16 cellular contexts compared by ENCODE assay signal in the genomic region with DNA sequence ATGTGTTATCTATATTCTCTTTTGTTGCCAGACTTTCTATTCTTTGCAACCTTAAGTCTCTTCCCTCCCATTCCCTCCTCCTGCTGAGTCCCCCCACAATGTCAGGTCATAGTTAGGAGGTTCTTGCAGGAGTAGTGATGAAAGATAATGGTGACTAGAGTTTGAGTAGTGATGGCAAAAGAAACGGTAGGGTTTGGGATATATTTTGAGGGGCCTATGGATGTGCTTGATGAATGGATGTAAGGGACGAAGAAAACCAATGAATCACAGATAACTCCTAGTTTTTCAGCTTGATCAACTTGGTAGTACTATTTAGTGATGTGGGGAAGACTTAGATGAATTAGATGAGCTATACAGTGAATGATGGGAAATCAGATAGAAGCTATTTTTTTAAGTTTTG. TPM values are rescaled to one million over a fixed set of nuclear protein-coding genes. Genes with fewer than 3 reads are reported as not detected.
A peak's percentile ranks its signal among the peaks of the same experiment; 100 is the strongest.
DNase-seq lines count a peak whose midpoint lies in the region; ATAC-seq, FAIRE-seq and TF ChIP-seq lines count a peak whose summit lies in the region.
"Had no signal": no experiment of that assay in that cellular context is flagged by ENCODE, and none has a peak within 500 bp of the region (broad histone marks: within the 10 kb centered on the region; RNA-seq: fewer than 3 reads in every experiment).

No MANE protein-coding gene starts in this region.

- H3K4me3 ChIP-seq in astrocyte (ENCODE audit: insufficient read depth, low read depth, low read length), result no peak overlapping the region
- H3K4me3 ChIP-seq: HAP-1, Peyer's patch had no signal

- H3K27me3 Mint-ChIP-seq in activated naive CD4-positive, alpha-beta T cell treated with anti-CD3 and anti-CD28 coated beads, Interleukin-2, amount 50 U/mL, for 24 hours, result no peaks in the 10 kb centered on the region
- no peaks in the 10 kb centered on the region for H3K27me3 Mint-ChIP-seq in astrocyte (ENCODE audit: low read depth, unreplicated experiment)
- no peaks in the 10 kb centered on the region for H3K27me3 Mint-ChIP-seq in stimulated activated memory B cell treated with anti-CD40 and anti-IgM and Interleukin-4, amounts not matched to agents 10 μg/mL and 1 μg/mL and 100 μg/mL, for 72 hours
- no peaks in the 10 kb centered on the region for H3K27me3 Mint-ChIP-seq in activated T-helper 1 cell treated with anti-CD3 and anti-CD28 coated beads, Interleukin-12 subunit alpha, Interleukin-12 subunit beta, Interleukin-2, Interleukin-4 antibody, amounts not matched to agents 30 ng/mL and 10 ng/mL and 1 ng/mL, durations not matched to agents 14 hours and 24 hours and 36 hours (ENCODE audit: insufficient read depth)

- no peaks in the 10 kb centered on the region for H3K9me3 ChIP-seq in astrocyte (ENCODE audit: insufficient read depth, low read depth, low read length)
- H3K9me3 ChIP-seq: HAP-1, Peyer's patch had no signal

- H2AFZ ChIP-seq in astrocyte (ENCODE audit: low read depth, low read length), result no peak overlapping the region

- H3K27me3 ChIP-seq in astrocyte (ENCODE audit: insufficient read depth, low read length), result no peaks in the 10 kb centered on the region
- H3K27me3 ChIP-seq: Peyer's patch had no signal

- no peak overlapping the region for H3K9ac ChIP-seq in astrocyte (ENCODE audit: low read length)

- peaks cover 27% of the 10 kb centered on the region for H4K20me1 ChIP-seq in astrocyte (ENCODE audit: insufficient read depth, low read length)

- H3K4me3 Mint-ChIP-seq in activated naive CD4-positive, alpha-beta T cell treated with anti-CD3 and anti-CD28 coated beads, Interleukin-2, amount 50 U/mL, for 24 hours, result peak overlapping the region; percentile 0
- no peak overlapping the region for H3K4me3 Mint-ChIP-seq in astrocyte (ENCODE audit: unreplicated experiment)
- no peak overlapping the region for H3K4me3 Mint-ChIP-seq in stimulated activated memory B cell treated with anti-CD40 and anti-IgM and Interleukin-4, amounts not matched to agents 10 μg/mL and 1 μg/mL and 100 μg/mL, for 72 hours
- no peak overlapping the region for H3K4me3 Mint-ChIP-seq in activated T-helper 1 cell treated with anti-CD3 and anti-CD28 coated beads, Interleukin-12 subunit alpha, Interleukin-12 subunit beta, Interleukin-2, Interleukin-4 antibody, amounts not matched to agents 30 ng/mL and 10 ng/mL and 1 ng/mL, durations not matched to agents 14 hours and 24 hours and 36 hours

- peaks cover 80% of the 10 kb centered on the region for H3K79me2 ChIP-seq in astrocyte (ENCODE audit: insufficient read depth, low read length)

- peaks cover 85% of the 10 kb centered on the region for H3K4me1 Mint-ChIP-seq in activated naive CD4-positive, alpha-beta T cell treated with anti-CD3 and anti-CD28 coated beads, Interleukin-2, amount 50 U/mL, for 24 hours
- peaks cover 30% of the 10 kb centered on the region for H3K4me1 Mint-ChIP-seq in astrocyte (ENCODE audit: low read depth, unreplicated experiment)
- peaks cover 70% of the 10 kb centered on the region for H3K4me1 Mint-ChIP-seq in stimulated activated memory B cell treated with anti-CD40 and anti-IgM and Interleukin-4, amounts not matched to agents 10 μg/mL and 1 μg/mL and 100 μg/mL, for 72 hours
- peaks cover 66% of the 10 kb centered on the region for H3K4me1 Mint-ChIP-seq in activated T-helper 1 cell treated with anti-CD3 and anti-CD28 coated beads, Interleukin-12 subunit alpha, Interleukin-12 subunit beta, Interleukin-2, Interleukin-4 antibody, amounts not matched to agents 30 ng/mL and 10 ng/mL and 1 ng/mL, durations not matched to agents 14 hours and 24 hours and 36 hours (ENCODE audit: low read depth)

- H3K36me3 Mint-ChIP-seq in activated naive CD4-positive, alpha-beta T cell treated with anti-CD3 and anti-CD28 coated beads, Interleukin-2, amount 50 U/mL, for 24 hours, result peaks cover 3% of the 10 kb centered on the region
- peaks cover 0 to 11% of the 10 kb centered on the region in 2 donors for H3K36me3 Mint-ChIP-seq in activated naive CD4-positive, alpha-beta T cell treated with anti-CD3 and anti-CD28 coated beads, Interleukin-2, amount 50 U/mL, for 72 hours
- peaks cover 2% of the 10 kb centered on the region for H3K36me3 Mint-ChIP-seq in astrocyte (ENCODE audit: low read depth, unreplicated experiment)
- peaks cover 13% of the 10 kb centered on the region for H3K36me3 Mint-ChIP-seq in stimulated activated memory B cell treated with anti-CD40 and anti-IgM and Interleukin-4, amounts not matched to agents 10 μg/mL and 1 μg/mL and 100 μg/mL, for 72 hours
- H3K36me3 Mint-ChIP-seq in activated T-helper 1 cell treated with anti-CD3 and anti-CD28 coated beads, Interleukin-12 subunit alpha, Interleukin-12 subunit beta, Interleukin-2, Interleukin-4 antibody, amounts not matched to agents 30 ng/mL and 10 ng/mL and 1 ng/mL, durations not matched to agents 14 hours and 24 hours and 36 hours (ENCODE audit: low read depth), result peaks cover 21% of the 10 kb centered on the region

- intact Hi-C loops in activated T-helper 1 cell treated with anti-CD3 and anti-CD28 coated beads, Interleukin-12 subunit alpha, Interleukin-12 subunit beta, Interleukin-2, Interleukin-4 antibody, amounts not matched to agents 30 ng/mL and 10 ng/mL and 1 ng/mL, durations not matched to agents 14 hours and 24 hours and 36 hours (cut with micrococcal nuclease), result loop anchor here (10.0 kb wide), 1 partner anchor 345 kb away; no protein-coding TSS in a partner anchor

- H3K4me1 ChIP-seq in astrocyte (ENCODE audit: insufficient read depth, low read length), result peaks cover 4% of the 10 kb centered on the region
- H3K4me1 ChIP-seq: HAP-1 had no signal

- H3K27ac ChIP-seq in astrocyte (ENCODE audit: low read depth, low read length), result no peak overlapping the region

- DNase-seq in activated naive CD4-positive, alpha-beta T cell treated with anti-CD3 and anti-CD28 coated beads, Interleukin-2, amount 50 U/mL, for 72 hours (ENCODE audit: low spot score in 2 of 2), result no peak
- DNase-seq in astrocyte (ENCODE audit: low read depth) (no peak), NCI-H1105 treated with DMSO at 0.1 percent for 48 hours (lab: John Stamatoyannopoulos, UW) (no peak), HK-2 (ENCODE audit: unreplicated experiment) (no peak)
- DNase-seq in activated T-helper 1 cell treated with anti-CD3 and anti-CD28 coated beads, Interleukin-12 subunit alpha, Interleukin-12 subunit beta, Interleukin-2, Interleukin-4 antibody, amounts not matched to agents 30 ng/mL and 10 ng/mL and 1 ng/mL, durations not matched to agents 14 hours and 24 hours and 36 hours (ENCODE audit: low spot score), result no peak
- DNase-seq: EL, NCI-H1417 treated with DMSO at 0.1 percent for 48 hours, NCI-H2029, NCI-H510A, NCI-H82, Peyer's patch, Right ventricle myocardium superior had no signal

- TF ChIP-seq CTCF in astrocyte (IDR thresholded peaks at IDR 0.05; ENCODE audit: insufficient read depth, low read depth, low read length), result no peak

- no peak for ATAC-seq in activated naive CD4-positive, alpha-beta T cell treated with anti-CD3 and anti-CD28 coated beads, Interleukin-2, amount 50 U/mL, for 72 hours
- ATAC-seq in stimulated activated memory B cell treated with anti-CD40 and anti-IgM and Interleukin-4, amounts not matched to agents 10 μg/mL and 1 μg/mL and 100 μg/mL, for 72 hours, result no peak

- H3K36me3 ChIP-seq in astrocyte (ENCODE audit: insufficient read depth, low read length), result no peaks in the 10 kb centered on the region
- H3K36me3 ChIP-seq: HAP-1, Peyer's patch had no signal

- FAIRE-seq in G401.6 (lab: Jason Lieb, UNC), result peak; percentile 41
- peak; percentile 34 for FAIRE-seq in astrocyte (lab: Jason Lieb, UNC)

- no peaks in the 10 kb centered on the region for H3K9me3 Mint-ChIP-seq in activated naive CD4-positive, alpha-beta T cell treated with anti-CD3 and anti-CD28 coated beads, Interleukin-2, amount 50 U/mL, for 24 hours
- no peaks in the 10 kb centered on the region for H3K9me3 Mint-ChIP-seq in activated naive CD4-positive, alpha-beta T cell treated with anti-CD3 and anti-CD28 coated beads, Interleukin-2, amount 50 U/mL, for 72 hours
- no peaks in the 10 kb centered on the region for H3K9me3 Mint-ChIP-seq in astrocyte (ENCODE audit: unreplicated experiment)
- H3K9me3 Mint-ChIP-seq in stimulated activated memory B cell treated with anti-CD40 and anti-IgM and Interleukin-4, amounts not matched to agents 10 μg/mL and 1 μg/mL and 100 μg/mL, for 72 hours, result no peaks in the 10 kb centered on the region
- H3K9me3 Mint-ChIP-seq in activated T-helper 1 cell treated with anti-CD3 and anti-CD28 coated beads, Interleukin-12 subunit alpha, Interleukin-12 subunit beta, Interleukin-2, Interleukin-4 antibody, amounts not matched to agents 30 ng/mL and 10 ng/mL and 1 ng/mL, durations not matched to agents 14 hours and 24 hours and 36 hours, result no peaks in the 10 kb centered on the region

- peak overlapping the region; percentile 66 for H3K27ac Mint-ChIP-seq in activated naive CD4-positive, alpha-beta T cell treated with anti-CD3 and anti-CD28 coated beads, Interleukin-2, amount 50 U/mL, for 24 hours
- H3K27ac Mint-ChIP-seq in activated naive CD4-positive, alpha-beta T cell treated with anti-CD3 and anti-CD28 coated beads, Interleukin-2, amount 50 U/mL, for 72 hours, result no peak overlapping the region
- H3K27ac Mint-ChIP-seq in astrocyte (ENCODE audit: unreplicated experiment), result no peak overlapping the region
- peak overlapping the region; percentile 15 for H3K27ac Mint-ChIP-seq in stimulated activated memory B cell treated with anti-CD40 and anti-IgM and Interleukin-4, amounts not matched to agents 10 μg/mL and 1 μg/mL and 100 μg/mL, for 72 hours
- no peak overlapping the region for H3K27ac Mint-ChIP-seq in activated T-helper 1 cell treated with anti-CD3 and anti-CD28 coated beads, Interleukin-12 subunit alpha, Interleukin-12 subunit beta, Interleukin-2, Interleukin-4 antibody, amounts not matched to agents 30 ng/mL and 10 ng/mL and 1 ng/mL, durations not matched to agents 14 hours and 24 hours and 36 hours

- H3K4me2 ChIP-seq in astrocyte (ENCODE audit: low read length), result no peak overlapping the region

RNA-seq across cellular contexts. Expression of a gene that starts 21.0 kb away (rescaled TPM):
- total RNA-seq in activated naive CD4-positive, alpha-beta T cell treated with anti-CD3 and anti-CD28 coated beads, Interleukin-2, amount 50 U/mL, for 72 hours, result 10 to 100 TPM; 56.6 to 85.7 TPM
- total RNA-seq in astrocyte, result 68.2 and 71.9 TPM in 2 replicates
- total RNA-seq in activated T-helper 1 cell treated with anti-CD3 and anti-CD28 coated beads, Interleukin-12 subunit alpha, Interleukin-12 subunit beta, Interleukin-2, Interleukin-4 antibody, amounts not matched to agents 30 ng/mL and 10 ng/mL and 1 ng/mL, durations not matched to agents 14 hours and 24 hours and 36 hours, result 56.7 and 58.9 TPM in 2 replicates

Comparison
In these comparisons a context has a peak if more than half of its experiments do, and no peak if none do; other contexts are left out.
1. H3K27ac Mint-ChIP-seq: peak in activated naive CD4-positive, alpha-beta T cell treated with anti-CD3 and anti-CD28 coated beads, Interleukin-2, amount 50 U/mL, for 24 hours (single experiment) and stimulated activated memory B cell treated with anti-CD40 and anti-IgM and Interleukin-4, amounts not matched to agents 10 μg/mL and 1 μg/mL and 100 μg/mL, for 72 hours (single experiment); none in activated naive CD4-positive, alpha-beta T cell treated with anti-CD3 and anti-CD28 coated beads, Interleukin-2, amount 50 U/mL, for 72 hours (0 of 2), astrocyte (single experiment) and activated T-helper 1 cell treated with anti-CD3 and anti-CD28 coated beads, Interleukin-12 subunit alpha, Interleukin-12 subunit beta, Interleukin-2, Interleukin-4 antibody, amounts not matched to agents 30 ng/mL and 10 ng/mL and 1 ng/mL, durations not matched to agents 14 hours and 24 hours and 36 hours (single experiment).